23 cellular contexts compared by ENCODE assay signal in the genomic region with DNA sequence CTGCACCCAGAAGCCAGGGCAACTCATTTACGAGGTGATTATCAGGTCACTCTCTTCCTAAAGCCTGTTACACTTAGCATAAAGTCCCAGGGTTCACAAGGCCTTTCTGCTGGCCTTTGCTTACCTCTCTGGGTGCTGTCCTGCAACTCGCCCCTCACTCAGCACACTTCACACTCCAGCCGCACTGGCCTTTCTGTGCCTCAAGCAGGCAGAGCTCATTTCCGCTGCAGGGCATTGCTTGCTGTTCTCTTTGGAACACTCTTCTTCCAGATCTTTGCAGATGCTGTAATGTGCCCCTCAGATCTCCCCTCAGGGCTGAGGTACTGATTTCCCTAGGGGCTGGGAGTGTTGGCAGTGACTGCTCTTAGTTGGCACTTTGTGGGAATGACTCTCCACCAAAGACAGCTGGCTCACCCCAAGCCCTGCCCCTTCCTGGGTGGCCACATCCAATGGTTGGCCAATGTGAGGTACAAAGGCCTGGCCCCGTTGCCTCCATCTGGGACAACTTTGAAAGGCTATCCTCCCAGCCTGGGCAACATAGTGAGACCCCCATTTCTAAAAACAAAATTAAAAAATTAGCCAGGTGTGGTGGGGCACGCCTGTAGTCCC. TPM values are rescaled to one million over a fixed set of nuclear protein-coding genes. Genes with fewer than 3 reads are reported as not detected.
DNase-seq lines count a peak whose midpoint lies in the region; ATAC-seq, FAIRE-seq and TF ChIP-seq lines count a peak whose summit lies in the region.
"Had no signal": no experiment of that assay in that cellular context is flagged by ENCODE, and none has a peak within 500 bp of the region (broad histone marks: within the 10 kb centered on the region; RNA-seq: fewer than 3 reads in every experiment).

No MANE protein-coding gene starts in this region.

- H3K4me3 ChIP-seq in cardiac muscle cell (no peak overlapping the region), kidney (ENCODE audit: low read length in 2 of 2) (no peak overlapping the region), upper lobe of right lung (no peak overlapping the region)
- H3K4me3 ChIP-seq: HAP-1, left lung, tibial artery had no signal

- FAIRE-seq in kidney (lab: Jason Lieb, UNC), result no peak
- FAIRE-seq: A204.1, HTR-8/SVneo had no signal

- H3K27ac Mint-ChIP-seq in activated CD8-positive, alpha-beta memory T cell treated with anti-CD3 and anti-CD28 coated beads, Interleukin-2, amount 10 ng/mL, durations not matched to agents 7 days and 5 days, result no peak overlapping the region
- H3K27ac Mint-ChIP-seq: activated naive CD8-positive, alpha-beta T cell treated with anti-CD3 and anti-CD28 coated beads, Interleukin-2, amount 50 U/mL, for 24 hours; T-helper 1 cell treated with Interleukin-12 subunit alpha and Interleukin-12 subunit beta and Interleukin-4 antibody, amounts not matched to agents 30 μg/mL and 1 μg/mL, for 36 hours had no signal

- CTCF ChIA-PET in activated CD8-positive, alpha-beta memory T cell treated with anti-CD3 and anti-CD28 coated beads, Interleukin-2, amount 10 ng/mL, durations not matched to agents 7 days and 5 days (lab: Charles Lee), result no interaction called here

- no peak for ATAC-seq in upper lobe of right lung
- no peak for ATAC-seq in activated CD8-positive, alpha-beta memory T cell treated with anti-CD3 and anti-CD28 coated beads, Interleukin-2, amount 10 ng/mL, durations not matched to agents 7 days and 5 days
- ATAC-seq: activated naive CD8-positive, alpha-beta T cell treated with anti-CD3 and anti-CD28 coated beads, Interleukin-2, amount 50 U/mL, for 24 hours; left lung; naive thymus-derived CD8-positive, alpha-beta T cell had no signal

- H3K9me3 ChIP-seq in cardiac muscle cell (ENCODE audit: low read depth), result no peaks in the 10 kb centered on the region
- no peaks in the 10 kb centered on the region for H3K9me3 ChIP-seq in kidney (ENCODE audit: control insufficient read depth in 1 of 2, low read length in 2 of 2)
- H3K9me3 ChIP-seq in upper lobe of right lung, result no peaks in the 10 kb centered on the region
- H3K9me3 ChIP-seq: HAP-1, left lung, tibial artery had no signal

- no peaks in the 10 kb centered on the region for H3K27me3 Mint-ChIP-seq in activated CD8-positive, alpha-beta memory T cell treated with anti-CD3 and anti-CD28 coated beads, Interleukin-2, amount 10 ng/mL, durations not matched to agents 7 days and 5 days
- H3K27me3 Mint-ChIP-seq: activated naive CD8-positive, alpha-beta T cell treated with anti-CD3 and anti-CD28 coated beads, Interleukin-2, amount 50 U/mL, for 24 hours; CD4-positive, alpha-beta memory T cell; naive thymus-derived CD8-positive, alpha-beta T cell had no signal

- no peaks in the 10 kb centered on the region for H3K27me3 ChIP-seq in cardiac muscle cell
- H3K27me3 ChIP-seq in upper lobe of right lung, result no peaks in the 10 kb centered on the region
- H3K27me3 ChIP-seq: left lung had no signal

- H3K36me3 Mint-ChIP-seq in activated CD8-positive, alpha-beta memory T cell treated with anti-CD3 and anti-CD28 coated beads, Interleukin-2, amount 10 ng/mL, durations not matched to agents 7 days and 5 days, result no peaks in the 10 kb centered on the region
- H3K36me3 Mint-ChIP-seq: CD4-positive, alpha-beta memory T cell; naive thymus-derived CD8-positive, alpha-beta T cell had no signal

- H3K36me3 ChIP-seq in cardiac muscle cell, result no peaks in the 10 kb centered on the region
- H3K36me3 ChIP-seq in kidney (ENCODE audit: control insufficient read depth in 1 of 2, insufficient read depth in 2 of 2, low read length in 2 of 2), result no peaks in the 10 kb centered on the region
- H3K36me3 ChIP-seq in upper lobe of right lung, result no peaks in the 10 kb centered on the region
- H3K36me3 ChIP-seq: HAP-1, left lung, tibial artery had no signal

- H3K4me1 Mint-ChIP-seq in activated CD8-positive, alpha-beta memory T cell treated with anti-CD3 and anti-CD28 coated beads, Interleukin-2, amount 10 ng/mL, durations not matched to agents 7 days and 5 days, result peaks cover 12% of the 10 kb centered on the region

- intact Hi-C loops in cardiac septum (cut with DNase I) (no loop called here), kidney (cut with DNase I) (no loop called here), upper lobe of right lung (cut with DNase I) (no loop called here)

- TF ChIP-seq CTCF in cardiac muscle cell (IDR thresholded peaks at IDR 0.05; ENCODE audit: low read depth, low read length) (no peak), kidney (IDR thresholded peaks at IDR 0.05; ENCODE audit: borderline replicate concordance, extremely low read depth, insufficient read depth) (no peak), upper lobe of right lung (IDR thresholded peaks at IDR 0.05) (no peak)

- H3K9ac ChIP-seq in kidney (ENCODE audit: low read length in 2 of 2), result no peak overlapping the region

- no peaks in the 10 kb centered on the region for H3K9me3 Mint-ChIP-seq in activated CD8-positive, alpha-beta memory T cell treated with anti-CD3 and anti-CD28 coated beads, Interleukin-2, amount 10 ng/mL, durations not matched to agents 7 days and 5 days (ENCODE audit: low read depth)
- H3K9me3 Mint-ChIP-seq: activated naive CD8-positive, alpha-beta T cell treated with anti-CD3 and anti-CD28 coated beads, Interleukin-2, amount 50 U/mL, for 24 hours; CD4-positive, alpha-beta memory T cell had no signal

- H3K4me1 ChIP-seq in cardiac muscle cell (ENCODE audit: low read depth) (peaks cover 27% of the 10 kb centered on the region), kidney (ENCODE audit: control insufficient read depth in 1 of 2, insufficient read depth in 1 of 2, low read depth in 1 of 2, low read length in 2 of 2) (no peaks in the 10 kb centered on the region), upper lobe of right lung (no peaks in the 10 kb centered on the region)
- H3K4me1 ChIP-seq: left lung, tibial artery had no signal

- H3K27ac ChIP-seq in cardiac muscle cell (peak overlapping the region; percentile 77), kidney (ENCODE audit: low read depth in 2 of 2, low read length in 2 of 2) (no peak overlapping the region), upper lobe of right lung (no peak overlapping the region)
- H3K27ac ChIP-seq: left lung, RWPE1, tibial artery had no signal

- no peak overlapping the region for H3K4me3 Mint-ChIP-seq in activated CD8-positive, alpha-beta memory T cell treated with anti-CD3 and anti-CD28 coated beads, Interleukin-2, amount 10 ng/mL, durations not matched to agents 7 days and 5 days
- H3K4me3 Mint-ChIP-seq: activated naive CD8-positive, alpha-beta T cell treated with anti-CD3 and anti-CD28 coated beads, Interleukin-2, amount 50 U/mL, for 24 hours; CD4-positive, alpha-beta memory T cell; naive thymus-derived CD8-positive, alpha-beta T cell; T-helper 1 cell treated with Interleukin-12 subunit alpha and Interleukin-12 subunit beta and Interleukin-4 antibody, amounts not matched to agents 30 μg/mL and 1 μg/mL, for 36 hours had no signal

- DNase-seq in cardiac muscle cell (ENCODE audit: low read depth in 1 of 2, low spot score in 1 of 2) (no peak), cardiac septum (ENCODE audit: low spot score) (no peak), RPMI7951 (ENCODE audit: low read depth) (peak; percentile 19), kidney (peak; percentile 32), upper lobe of right lung (peak; percentile 30), HPDE6-E6E7 (ENCODE audit: extremely low spot score) (no peak)
- no peak for DNase-seq in activated CD8-positive, alpha-beta memory T cell treated with anti-CD3 and anti-CD28 coated beads, Interleukin-2, amount 10 ng/mL, durations not matched to agents 7 days and 5 days
- DNase-seq in activated effector memory CD4-positive, alpha-beta T cell treated with anti-CD3 and anti-CD28 coated beads, Interleukin-2, amount 50 U/mL, for 16 hours, result no peak
- DNase-seq: activated gamma-delta T cell; activated naive CD8-positive, alpha-beta T cell treated with anti-CD3 and anti-CD28 coated beads, Interleukin-2, amount 50 U/mL, for 24 hours; CD4-positive, alpha-beta memory T cell; Kasumi-1; left lung; mesenchymal stem cell; naive thymus-derived CD8-positive, alpha-beta T cell; NCI-H187; stimulated activated CD4-positive, alpha-beta T cell treated with anti-CD3 and anti-CD28 coated beads, Interleukin-2, amount 100 ng/mL, for 24 hours; tibial artery had no signal

RNA-seq across cellular contexts. Expression of a gene that starts 50.8 kb away (rescaled TPM):
- 81.0 and 90.6 TPM in 2 replicates for total RNA-seq in cardiac muscle cell
- 40.2 and 56.0 TPM in 2 replicates for polyA plus RNA-seq in cardiac muscle cell
- total RNA-seq in cardiac septum, result 45.4 TPM
- total RNA-seq in RPMI7951 (2014; rRNA removed; shearing (Covaris generic)), result 21.1 and 26.0 TPM in 2 replicates
- 49.6 TPM for total RNA-seq in kidney
- polyA plus RNA-seq in kidney (ENCODE audit: insufficient read depth, low read depth, low replicate concordance), result 33.3 TPM
- 40.4 TPM for total RNA-seq in upper lobe of right lung
- total RNA-seq in activated CD8-positive, alpha-beta memory T cell treated with anti-CD3 and anti-CD28 coated beads, Interleukin-2, amount 10 ng/mL, durations not matched to agents 7 days and 5 days, result 100 to 1,000 TPM in 1 of 2 experiments, 10 to 100 TPM in 1; 88.7 to 116 TPM

Comparison
In these comparisons a context has a peak if more than half of its experiments do, and no peak if none do; other contexts are left out.
1. DNase-seq: peak in RPMI7951 (single experiment), kidney (single experiment) and upper lobe of right lung (single experiment); none in cardiac muscle cell (0 of 2), cardiac septum (single experiment), activated CD8-positive, alpha-beta memory T cell treated with anti-CD3 and anti-CD28 coated beads, Interleukin-2, amount 10 ng/mL, durations not matched to agents 7 days and 5 days (single experiment), HPDE6-E6E7 (single experiment) and activated effector memory CD4-positive, alpha-beta T cell treated with anti-CD3 and anti-CD28 coated beads, Interleukin-2, amount 50 U/mL, for 16 hours (single experiment).